Comparison of ENCODE assay signal across 8 cellular contexts in genomic region chr9:130054820-130055219, GRCh38. TPM values are rescaled to one million over a fixed set of nuclear protein-coding genes. Genes with fewer than 3 reads are reported as not detected.
A peak's percentile ranks its signal among the peaks of the same experiment; 100 is the strongest.
DNase-seq lines count a peak whose midpoint lies in the region; ATAC-seq and TF ChIP-seq lines count a peak whose summit lies in the region.

No MANE protein-coding gene starts in this region.

- no peaks in the 10 kb centered on the region for H3K36me3 ChIP-seq in colonic mucosa
- H3K36me3 ChIP-seq in naive thymus-derived CD4-positive, alpha-beta T cell (ENCODE audit: control insufficient read depth in 2 of 3, insufficient read depth in 3 of 3, low read length in 3 of 3), result peaks cover 0 to 8% (median 0%) of the 10 kb centered on the region in 3 experiments

- no peaks in the 10 kb centered on the region for H3K27me3 ChIP-seq in colonic mucosa
- H3K27me3 ChIP-seq in naive thymus-derived CD4-positive, alpha-beta T cell (ENCODE audit: control insufficient read depth in 2 of 2, insufficient read depth in 2 of 2, low read length in 2 of 2), result no peaks in the 10 kb centered on the region

- no peak overlapping the region for H3K27ac ChIP-seq in colonic mucosa
- peak overlapping the region; percentile 96 for H3K27ac ChIP-seq in naive thymus-derived CD4-positive, alpha-beta T cell (ENCODE audit: low read depth, low read length)

- peak overlapping the region; percentile 82 for H3K4me3 ChIP-seq in AG04449 (ENCODE audit: low read depth, low read length)
- H3K4me3 ChIP-seq in Jurkat, Clone E6-1 (ENCODE audit: low read length), result peak overlapping the region; percentile 91
- H3K4me3 ChIP-seq in colonic mucosa, result peak overlapping the region; percentile 93
- peak overlapping the region; percentile 92 for H3K4me3 ChIP-seq in naive thymus-derived CD4-positive, alpha-beta T cell (ENCODE audit: low read length)

- CTCF ChIA-PET in AG04449 (lab: Yijun Ruan, JAX), result interaction anchor here (1.0 to 2.2 kb wide), 2 partner anchors 170 to 174 kb away, joined by 3 to 13 read pairs; no protein-coding TSS in a partner anchor
- CTCF ChIA-PET in naive thymus-derived CD4-positive, alpha-beta T cell (lab: Charles Lee), result interaction anchor here (0.5 kb wide), 1 partner anchor 271 kb away, joined by 3 read pairs; no protein-coding TSS in a partner anchor

- ATAC-seq in naive thymus-derived CD4-positive, alpha-beta T cell, result no peak
- no peak for ATAC-seq in GM18909 (IDR thresholded peaks at IDR 0.05; ENCODE audit: poor library complexity, unreplicated experiment)

- no peaks in the 10 kb centered on the region for H3K9me3 Mint-ChIP-seq in naive thymus-derived CD4-positive, alpha-beta T cell

- DNase-seq in AG04449 (ENCODE audit: low read depth, low spot score), result no peak
- no peak for DNase-seq in Jurkat, Clone E6-1 (ENCODE audit: low read depth, low spot score)
- no peak for DNase-seq in colonic mucosa
- DNase-seq in naive thymus-derived CD4-positive, alpha-beta T cell, result no peak
- DNase-seq in NCI-H226, result no peak
- no peak for DNase-seq in activated CD4-positive, alpha-beta T cell treated with anti-CD3 and anti-CD28 coated beads, Interleukin-2, amount 50 U/mL, for 4 hours
- DNase-seq in stimulated activated CD8-positive, alpha-beta memory T cell treated with anti-CD3 and anti-CD28 coated beads, Interleukin-4, amount 100 ng/mL, for 48 hours, result no peak

- intact Hi-C loops in colonic mucosa (cut with DNase I), result no loop called here
- intact Hi-C loops in naive thymus-derived CD4-positive, alpha-beta T cell (cut with micrococcal nuclease), result no loop called here

- peak overlapping the region; percentile 96 to 97 for H3K9ac ChIP-seq in colonic mucosa (ENCODE audit: low read depth in 2 of 2, low read length in 2 of 2)

- peaks cover 6 to 47% (median 33%) of the 10 kb centered on the region in 7 donors for H3K4me1 Mint-ChIP-seq in naive thymus-derived CD4-positive, alpha-beta T cell

- H3K27me3 Mint-ChIP-seq in naive thymus-derived CD4-positive, alpha-beta T cell, result no peaks in the 10 kb centered on the region

- H3K4me3 Mint-ChIP-seq in naive thymus-derived CD4-positive, alpha-beta T cell, result peak overlapping the region; percentile 90 to 96 (median 94)

- peaks cover 4 to 9% (median 7%) of the 10 kb centered on the region in 5 donors for H3K36me3 Mint-ChIP-seq in naive thymus-derived CD4-positive, alpha-beta T cell

- peak overlapping the region; percentile 33 to 95 (median 92) for H3K27ac Mint-ChIP-seq in naive thymus-derived CD4-positive, alpha-beta T cell

- TF ChIP-seq CTCF in AG04449 (IDR thresholded peaks at IDR 0.05; ENCODE audit: insufficient read depth, low read length, missing control alignments) (no peak), colonic mucosa (IDR thresholded peaks at IDR 0.05) (no peak)

- H3K4me1 ChIP-seq in colonic mucosa, result peaks cover 6% of the 10 kb centered on the region
- peaks cover 13% of the 10 kb centered on the region in 2 donors for H3K4me1 ChIP-seq in naive thymus-derived CD4-positive, alpha-beta T cell (ENCODE audit: control insufficient read depth in 2 of 2, insufficient read depth in 2 of 2, low read length in 2 of 2)

- POLR2A ChIA-PET in AG04449 (lab: Yijun Ruan, JAX), result no interaction called here
- POLR2A ChIA-PET in naive thymus-derived CD4-positive, alpha-beta T cell (lab: Charles Lee), result interaction anchor here (0.7 to 2.0 kb wide), 2 partner anchors 168 to 172 kb away, joined by 3 to 11 read pairs; no protein-coding TSS in a partner anchor

- H3K9me3 ChIP-seq in colonic mucosa, result no peaks in the 10 kb centered on the region
- no peaks in the 10 kb centered on the region for H3K9me3 ChIP-seq in naive thymus-derived CD4-positive, alpha-beta T cell (ENCODE audit: control insufficient read depth in 2 of 3, low read length in 3 of 3)

RNA-seq across cellular contexts. Expression of gene GPR107, which starts 1.1 kb away (rescaled TPM):
- 13.6 TPM for polyA plus RNA-seq in Jurkat, Clone E6-1 (2012; ENCODE audit: insufficient read depth, insufficient read length)
- 10 to 100 TPM; 42.2 to 51.2 TPM for total RNA-seq in colonic mucosa
- 10 to 100 TPM; 21.6 to 24.0 (median 22.8) TPM for total RNA-seq in naive thymus-derived CD4-positive, alpha-beta T cell
- polyA plus RNA-seq in naive thymus-derived CD4-positive, alpha-beta T cell, result 1 to 10 TPM; 2.8 to 3.0 TPM

RNA-seq across cellular contexts. Expression of gene FNBP1, which starts 11.8 kb away (rescaled TPM):
- 110 TPM for polyA plus RNA-seq in Jurkat, Clone E6-1 (2012; ENCODE audit: insufficient read depth, insufficient read length)
- 10 to 100 TPM; 24.7 to 55.5 TPM for total RNA-seq in colonic mucosa
- total RNA-seq in naive thymus-derived CD4-positive, alpha-beta T cell, result 100 to 1,000 TPM; 160 to 207 (median 174) TPM
- polyA plus RNA-seq in naive thymus-derived CD4-positive, alpha-beta T cell, result 100 to 1,000 TPM; 138 to 160 TPM
